19 cellular contexts compared by ENCODE assay signal in genomic region chr12:27914956-27915355, GRCh38. TPM values are rescaled to one million over a fixed set of nuclear protein-coding genes. Genes with fewer than 3 reads are reported as not detected.
DNase-seq lines count a peak whose midpoint lies in the region; ATAC-seq and TF ChIP-seq lines count a peak whose summit lies in the region.
"Had no signal": no experiment of that assay in that cellular context is flagged by ENCODE, and none has a peak within 500 bp of the region (broad histone marks: within the 10 kb centered on the region; RNA-seq: fewer than 3 reads in every experiment).

No MANE protein-coding gene starts in this region.

- peaks cover 32% of the 10 kb centered on the region for H3K4me1 ChIP-seq in OCI-LY3 (ENCODE audit: low read length)
- no peaks in the 10 kb centered on the region for H3K4me1 ChIP-seq in HAP-1

- TF ChIP-seq CTCF in OCI-LY3 (IDR thresholded peaks at IDR 0.05; ENCODE audit: low read depth, low read length): no peak

- H3K4me2 ChIP-seq in OCI-LY3 (ENCODE audit: low read length): no peak overlapping the region
- H3K4me2 ChIP-seq: KMS-11 had no signal

- no peak overlapping the region for H3K27ac ChIP-seq in OCI-LY3 (ENCODE audit: low read length)
- H3K27ac ChIP-seq: KMS-11 had no signal

- H2AFZ ChIP-seq in OCI-LY3 (ENCODE audit: low read depth, low read length): peak overlapping the region; percentile 9; the same call in 1 of the 2 replicates

- H3K9me3 ChIP-seq in OCI-LY3 (ENCODE audit: insufficient read depth, low read length): no peaks in the 10 kb centered on the region
- H3K9me3 ChIP-seq in HAP-1: no peaks in the 10 kb centered on the region; the same call in 1 of the 2 replicates

- DNase-seq in NCI-H1694 treated with DMSO at 0.1 percent for 48 hours (lab: John Stamatoyannopoulos, UW): peak; percentile 81
- DNase-seq in NCI-H446 treated with DMSO at 0.1 percent for 48 hours (lab: John Stamatoyannopoulos, UW): peak; percentile 94
- DNase-seq in sciatic nerve (ENCODE audit: low spot score): no peak
- DNase-seq in OCI-M2 (lab: John Stamatoyannopoulos, UW; ENCODE audit: unreplicated experiment): no peak
- DNase-seq in HAP-1 (ENCODE audit: low spot score in 2 of 2): no peak
- DNase-seq: CD4-positive, CD25-positive, alpha-beta regulatory T cell; DND-41; H9; IMR-90; NCI-H1417 treated with DMSO at 0.1 percent for 48 hours; NCI-H1930; NCI-H345; OCI-M1; SHP77; T-helper 2 cell had no signal

- H3K79me2 ChIP-seq in OCI-LY3 (ENCODE audit: low read length): no peaks in the 10 kb centered on the region

- no peaks in the 10 kb centered on the region for H4K20me1 ChIP-seq in OCI-LY3 (ENCODE audit: insufficient read depth, low read length)

- no peak overlapping the region for H3K9ac ChIP-seq in OCI-LY3 (ENCODE audit: low read length)
- H3K9ac ChIP-seq: KMS-11 had no signal

- H3K27me3 ChIP-seq in OCI-LY3 (ENCODE audit: low read depth, low read length): no peaks in the 10 kb centered on the region
- H3K27me3 ChIP-seq in HAP-1 (ENCODE audit: low read depth): no peaks in the 10 kb centered on the region

- H3K36me3 ChIP-seq in OCI-LY3 (replicated peaks; ENCODE audit: low read depth, low read length) (no peaks in the 10 kb centered on the region), HAP-1 (replicated peaks) (no peaks in the 10 kb centered on the region)

- in situ Hi-C loops in HAP-1 (cut with MboI; ENCODE audit: low sequenced_read_pairs): no loop called here

- peak; percentile 20 for ATAC-seq in sciatic nerve
- no peak for ATAC-seq in HG03139 (IDR thresholded peaks at IDR 0.05; ENCODE audit: unreplicated experiment)

- intact Hi-C loops in sciatic nerve (cut with DNase I): no loop called here

- H3K4me3 ChIP-seq in OCI-LY3 (ENCODE audit: low read length) (no peak overlapping the region), HAP-1 (no peak overlapping the region)
- H3K4me3 ChIP-seq: GM12878 had no signal

RNA-seq across cellular contexts. Expression of gene PTHLH, which starts 57.6 kb away (rescaled TPM):
- total RNA-seq in sciatic nerve: 8.3 TPM
- total RNA-seq: CD4-positive, CD25-positive, alpha-beta regulatory T cell; GM12878 had no signal

Comparison
In these comparisons a context has a peak if more than half of its experiments do, and no peak if none do; other contexts are left out.
1. DNase-seq: peak in NCI-H1694 treated with DMSO at 0.1 percent for 48 hours (single experiment) and NCI-H446 treated with DMSO at 0.1 percent for 48 hours (single experiment); none in sciatic nerve (single experiment), OCI-M2 (single experiment) and HAP-1 (0 of 2).